ENCODE assay signal across 1 cellular context in genomic region chr12:2890388-2891239, GRCh38.
A peak's percentile ranks its signal among the peaks of the same experiment; 100 is the strongest.
TF ChIP-seq lines count a peak whose summit lies in the region.

Gene TULP3, plus strand, starts transcription at chr12:2890891. Its CDS starts 57 bp downstream, at chr12:2890948.

TF ChIP-seq in HepG2, 621 proteins besides CTCF, POLR2A, EP300 and RAD21 (continued from another document and continues in another):
- TF ChIP-seq RERE (CRISPR knock-in tag; IDR thresholded peaks at IDR 0.05; ENCODE audit: low read depth) (no peak), ZNF672 (CRISPR knock-in tag; IDR thresholded peaks at IDR 0.05) (no peak), RXRA (CRISPR knock-in tag; IDR thresholded peaks at IDR 0.05) (peak; percentile 14), ARNT (IDR thresholded peaks at IDR 0.05) (no peak), ZNF850 (CRISPR knock-in tag; conservative IDR thresholded peaks at IDR 0.05) (no peak), MED13 (CRISPR knock-in tag; IDR thresholded peaks at IDR 0.05) (0 out of 2 replicates have a peak, but pooled peaks have one; percentile 6), HIVEP1 (CRISPR knock-in tag; IDR thresholded peaks at IDR 0.05) (peak; percentile 46; the same call in 1 of the 2 replicates), HMGXB3 (CRISPR knock-in tag; IDR thresholded peaks at IDR 0.05; ENCODE audit: borderline replicate concordance) (peak; percentile 99), NR2F2 (IDR thresholded peaks at IDR 0.05; ENCODE audit: borderline replicate concordance, low read depth) (no peak), ZBTB8A (CRISPR knock-in tag; IDR thresholded peaks at IDR 0.05; ENCODE audit: borderline replicate concordance, low read depth) (no peak), MTF1 (CRISPR knock-in tag; IDR thresholded peaks at IDR 0.05) (no peak), HNRNPL (IDR thresholded peaks at IDR 0.05; ENCODE audit: low read depth, low read length) (0 out of 2 replicates have a peak, but pooled peaks have one; percentile 34), RBM22 (optimal IDR thresholded peaks at IDR 0.05; ENCODE audit: low read length) (peak; percentile 85), RXRB (CRISPR knock-in tag; IDR thresholded peaks at IDR 0.05; ENCODE audit: borderline replicate concordance) (0 out of 2 replicates have a peak, but pooled peaks have one; percentile 38), FOXK2 (IDR thresholded peaks at IDR 0.05) (0 out of 2 replicates have a peak, but pooled peaks have one; percentile 19), PTBP1 (IDR thresholded peaks at IDR 0.05; ENCODE audit: low read depth, low read length, poor library complexity, severe bottlenecking) (no peak), DR1 (CRISPR knock-in tag; IDR thresholded peaks at IDR 0.05) (no peak), ZNF720 (CRISPR knock-in tag; IDR thresholded peaks at IDR 0.05) (no peak), HDAC1 (CRISPR knock-in tag; IDR thresholded peaks at IDR 0.05) (peak; percentile 91), TP53 (CRISPR knock-in tag; conservative IDR thresholded peaks at IDR 0.05) (peak; percentile 31; the same call in 1 of the 2 replicates), KLF15 (CRISPR knock-in tag; IDR thresholded peaks at IDR 0.05; ENCODE audit: borderline replicate concordance) (no peak), TOPORS (CRISPR knock-in tag; IDR thresholded peaks at IDR 0.05) (peak; percentile 66; the same call in 1 of the 2 replicates), MBNL3 (CRISPR knock-in tag; conservative IDR thresholded peaks at IDR 0.05) (no peak), GATAD2A (CRISPR knock-in tag; IDR thresholded peaks at IDR 0.05) (no peak), ZNF841 (CRISPR knock-in tag; IDR thresholded peaks at IDR 0.05; ENCODE audit: borderline replicate concordance) (no peak), SUZ12 (IDR thresholded peaks at IDR 0.05; ENCODE audit: low read depth, low read length) (no peak), ZNF782 (CRISPR knock-in tag; IDR thresholded peaks at IDR 0.05; ENCODE audit: borderline replicate concordance) (no peak), PCBP2 (optimal IDR thresholded peaks at IDR 0.05; ENCODE audit: low read depth, low read length, poor library complexity, severe bottlenecking) (no peak), CENPX (CRISPR knock-in tag; IDR thresholded peaks at IDR 0.05) (no peak), ZBTB20 (CRISPR knock-in tag; IDR thresholded peaks at IDR 0.05; ENCODE audit: borderline replicate concordance, low read depth) (peak; percentile 61; the same call in 1 of the 2 replicates), ZNF639 (CRISPR knock-in tag; conservative IDR thresholded peaks at IDR 0.05) (peak; percentile 58; the same call in 1 of the 2 replicates), ZNF772 (CRISPR knock-in tag; IDR thresholded peaks at IDR 0.05) (no peak), HBP1 (CRISPR knock-in tag; IDR thresholded peaks at IDR 0.05; ENCODE audit: low read depth) (0 out of 2 replicates have a peak, but pooled peaks have one; percentile 44), RFX3 (CRISPR knock-in tag; IDR thresholded peaks at IDR 0.05) (peak; percentile 93), MAFK (conservative IDR thresholded peaks at IDR 0.05 in 1 of 2, IDR thresholded peaks at IDR 0.05 in 1 of 2; ENCODE audit: low read length in 2 of 2) (no peak), SRSF1 (optimal IDR thresholded peaks at IDR 0.05; ENCODE audit: low read depth, low read length) (no peak), ZBTB37 (CRISPR knock-in tag; IDR thresholded peaks at IDR 0.05) (no peak), ZNF891 (CRISPR knock-in tag; IDR thresholded peaks at IDR 0.05) (0 out of 2 replicates have a peak, but pooled peaks have one; percentile 71), ZNF281 (CRISPR knock-in tag; IDR thresholded peaks at IDR 0.05; ENCODE audit: borderline replicate concordance) (no peak; the same call in 1 of the 2 replicates), ZNF205 (CRISPR knock-in tag; IDR thresholded peaks at IDR 0.05) (0 out of 2 replicates have a peak, but pooled peaks have one; percentile 20), NCOA5 (CRISPR knock-in tag; IDR thresholded peaks at IDR 0.05) (no peak), SPEN (CRISPR knock-in tag; IDR thresholded peaks at IDR 0.05; ENCODE audit: low read depth) (peak; percentile 92), SNAPC5 (CRISPR knock-in tag; IDR thresholded peaks at IDR 0.05; ENCODE audit: borderline replicate concordance) (peak; percentile 82), FOXP1 (IDR thresholded peaks at IDR 0.05) (no peak), FOXP1 (CRISPR knock-in tag; IDR thresholded peaks at IDR 0.05) (no peak), NKX3-1 (CRISPR knock-in tag; IDR thresholded peaks at IDR 0.05) (peak; percentile 70; the same call in 1 of the 2 replicates), ZNF343 (CRISPR knock-in tag; IDR thresholded peaks at IDR 0.05) (no peak), ZUFSP (CRISPR knock-in tag; IDR thresholded peaks at IDR 0.05; ENCODE audit: borderline replicate concordance) (no peak), TRIM24 (CRISPR knock-in tag; IDR thresholded peaks at IDR 0.05) (no peak), PAX8 (CRISPR knock-in tag; IDR thresholded peaks at IDR 0.05; ENCODE audit: borderline replicate concordance) (peak; percentile 80; the same call in 1 of the 2 replicates)
